ENCODE assay signal across 23 cellular contexts in genomic region chr10:121243899-121244241, GRCh38.
"Had no signal": no experiment of that assay in that cellular context is flagged by ENCODE, and none has a peak within 500 bp of the region (broad histone marks: within the 10 kb centered on the region; RNA-seq: fewer than 3 reads in every experiment).

No MANE protein-coding gene starts in this region.

- H3K4me1 Mint-ChIP-seq: activated B cell treated with CpG ODN at 0.5 μM for 24 hours; activated naive CD8-positive, alpha-beta T cell treated with anti-CD3 and anti-CD28 coated beads for 36 hours had no signal

- DNase-seq: activated B cell treated with CpG ODN at 0.5 μM for 24 hours; activated CD4-positive, alpha-beta memory T cell treated with anti-CD3 and anti-CD28 coated beads for 36 hours; activated CD4-positive, alpha-beta T cell treated with anti-CD3 and anti-CD28 coated beads for 4 hours; activated naive CD4-positive, alpha-beta T cell; activated naive CD8-positive, alpha-beta T cell treated with anti-CD3 and anti-CD28 coated beads for 36 hours; amygdala; dermis blood vessel endothelial cell; effector memory CD4-positive, alpha-beta T cell; glutamatergic neuron; hypothalamus; islet precursor cell; lower lobe of right lung; nephron progenitor cell; occipital lobe; posterior cingulate gyrus; stimulated activated CD4-positive, alpha-beta T cell treated with anti-CD3 and anti-CD28 coated beads, Interleukin-2, amount 100 ng/mL, for 24 hours; stimulated activated naive CD8-positive, alpha-beta T cell treated with anti-CD3 and anti-CD28 coated beads, Interleukin-15, Interleukin-2, amounts not matched to agents 100 U/mL and 50 U/mL, for 24 hours; substantia nigra; T-helper 9 cell; tibial artery had no signal

- H3K9me3 Mint-ChIP-seq: activated B cell treated with CpG ODN at 0.5 μM for 24 hours; activated CD4-positive, alpha-beta memory T cell treated with anti-CD3 and anti-CD28 coated beads for 36 hours; nephron progenitor cell had no signal

- H3K27me3 ChIP-seq: cardiac muscle cell, tibial artery, vagina had no signal

- H3K27ac Mint-ChIP-seq: activated B cell treated with CpG ODN at 0.5 μM for 24 hours; activated CD4-positive, alpha-beta memory T cell treated with anti-CD3 and anti-CD28 coated beads for 36 hours; activated naive CD8-positive, alpha-beta T cell treated with anti-CD3 and anti-CD28 coated beads for 36 hours; nephron progenitor cell had no signal

- H3K36me3 Mint-ChIP-seq: activated CD4-positive, alpha-beta memory T cell treated with anti-CD3 and anti-CD28 coated beads for 36 hours; activated naive CD8-positive, alpha-beta T cell treated with anti-CD3 and anti-CD28 coated beads for 36 hours had no signal

- H3K36me3 ChIP-seq: cardiac muscle cell, lower lobe of right lung, tibial artery, vagina had no signal

- H3K9me3 ChIP-seq: lower lobe of right lung, tibial artery, vagina had no signal

- H3K27ac ChIP-seq: cardiac muscle cell, lower lobe of right lung, tibial artery, vagina had no signal

- H3K4me1 ChIP-seq: lower lobe of right lung, tibial artery had no signal

- H3K4me3 ChIP-seq: cardiac muscle cell, lower lobe of right lung, tibial artery, vagina had no signal

- ATAC-seq: lower lobe of right lung; stimulated activated naive CD8-positive, alpha-beta T cell treated with anti-CD3 and anti-CD28 coated beads, Interleukin-15, Interleukin-2, amounts not matched to agents 100 U/mL and 50 U/mL, for 24 hours had no signal

- H3K4me3 Mint-ChIP-seq: activated B cell treated with CpG ODN at 0.5 μM for 24 hours; activated CD4-positive, alpha-beta memory T cell treated with anti-CD3 and anti-CD28 coated beads for 36 hours; activated naive CD8-positive, alpha-beta T cell treated with anti-CD3 and anti-CD28 coated beads for 36 hours; nephron progenitor cell had no signal

- FAIRE-seq: endothelial cell of umbilical vein had no signal
